Comparison of ENCODE assay signal across 2 cellular contexts in genomic region chr16:10621216-10621949, GRCh38. TPM values are rescaled to one million over a fixed set of nuclear protein-coding genes. Genes with fewer than 3 reads are reported as not detected.
"Had no signal": no experiment of that assay in that cellular context is flagged by ENCODE, and none has a peak within 500 bp of the region (broad histone marks: within the 10 kb centered on the region; RNA-seq: fewer than 3 reads in every experiment).

No MANE protein-coding gene starts in this region.

RNA-seq across cellular contexts. Expression of gene EMP2, which starts 41.0 kb away (rescaled TPM):
- total RNA-seq: OCI-LY7 had no signal
- polyA plus RNA-seq: IgD-negative memory B cell had no signal
